Comparison of ENCODE assay signal across 31 cellular contexts in genomic region chr11:101299210-101299609, GRCh38.
"Had no signal": no experiment of that assay in that cellular context is flagged by ENCODE, and none has a peak within 500 bp of the region (broad histone marks: within the 10 kb centered on the region; RNA-seq: fewer than 3 reads in every experiment).

No MANE protein-coding gene starts in this region.

- DNase-seq: activated B cell treated with CpG ODN at 0.5 μM for 24 hours; activated CD4-positive, alpha-beta memory T cell treated with anti-CD3 and anti-CD28 coated beads for 36 hours; activated CD4-positive, alpha-beta T cell treated with anti-CD3 and anti-CD28 coated beads for 4 hours; activated CD4-positive, alpha-beta T cell treated with anti-CD3 and anti-CD28 coated beads, Interleukin-2, amount 10 ng/mL, durations not matched to agents 24 days and 14 days; activated CD4-positive, alpha-beta T cell treated with anti-CD3 and anti-CD28 coated beads, Interleukin-2, amount 50 U/mL, for 1 hour; activated CD4-positive, alpha-beta T cell treated with anti-CD3 and anti-CD28 coated beads, Interleukin-2, amount 50 U/mL, for 4 hours; activated CD4-positive, CD25-positive, alpha-beta regulatory T cell treated with anti-CD3 and anti-CD28 coated beads, Interleukin-2, amount 50 U/mL, for 72 hours; activated CD8-positive, alpha-beta memory T cell treated with anti-CD3 and anti-CD28 coated beads, Interleukin-2, amount 50 U/mL, for 4 hours; activated CD8-positive, alpha-beta T cell treated with anti-CD3 and anti-CD28 coated beads for 36 hours; activated effector memory CD4-positive, alpha-beta T cell treated with anti-CD3 and anti-CD28 coated beads, Interleukin-2, amount 50 U/mL, for 16 hours; activated gamma-delta T cell treated with Interleukin-2 at 50 U/mL for 16 hours; activated naive CD4-positive, alpha-beta T cell; activated naive CD4-positive, alpha-beta T cell treated with anti-CD3 and anti-CD28 coated beads for 36 hours; activated naive CD4-positive, alpha-beta T cell treated with anti-CD3 and anti-CD28 coated beads, Interleukin-2, amount 50 U/mL, for 16 hours; activated naive CD8-positive, alpha-beta T cell treated with anti-CD3 and anti-CD28 coated beads for 36 hours; activated T-cell treated with anti-CD3 and anti-CD28 coated beads for 4 hours; activated T-cell treated with anti-CD3 and anti-CD28 coated beads, Interleukin-2, amount 50 U/mL, for 1 hour; activated T-cell treated with anti-CD3 and anti-CD28 coated beads, Interleukin-2, amount 50 U/mL, for 4 hours; activated T-cell treated with anti-CD3 and anti-CD28 coated beads, Interleukin-2, amount 50 U/mL, for 72 hours; adrenal gland; amniotic stem cell; aorta; body of pancreas; brain microvascular endothelial cell; central memory CD4-positive, alpha-beta T cell; T-helper 2 cell; T-helper 9 cell had no signal

- ATAC-seq: activated CD8-positive, alpha-beta T cell treated with anti-CD3 and anti-CD28 coated beads for 36 hours; activated naive CD4-positive, alpha-beta T cell treated with anti-CD3 and anti-CD28 coated beads, Interleukin-2, amount 50 U/mL, for 72 hours; activated T-cell treated with anti-CD3 and anti-CD28 coated beads, Interleukin-2, amount 50 U/mL, for 4 hours; activated T-cell treated with anti-CD3 and anti-CD28 coated beads, Interleukin-2, amount 50 U/mL, for 72 hours; activated T-helper 17 cell treated with anti-CD3 and anti-CD28 coated beads, Interleukin-2, amount 50 U/mL, for 72 hours; body of pancreas had no signal

- FAIRE-seq: astrocyte, TTC549 had no signal
